Comparison of ENCODE assay signal across 8 cellular contexts in genomic region chr9:134403682-134404301, GRCh38.
DNase-seq lines count a peak whose midpoint lies in the region; ATAC-seq, FAIRE-seq and TF ChIP-seq lines count a peak whose summit lies in the region.

No MANE protein-coding gene starts in this region.

- POLR2A ChIA-PET in HepG2 (lab: Yijun Ruan, JAX) = no interaction called here
- POLR2A ChIA-PET in activated CD8-positive, alpha-beta T cell treated with anti-CD3 and anti-CD28 coated beads for 36 hours (lab: Charles Lee) = interaction anchor here (0.6 to 5.2 kb wide), 4 partner anchors 12 to 239 kb away, joined by 3 to 28 read pairs (median 4); partner anchors contain the start of gene RNU6ATAC

- H2AFZ ChIP-seq in HepG2 (ENCODE audit: low read length) = no peak overlapping the region

- peaks cover 47 to 100% (median 83%) of the 10 kb centered on the region in 4 donors for H3K4me1 ChIP-seq in liver (ENCODE audit: control insufficient read depth in 4 of 4, insufficient read depth in 4 of 4, low read length in 3 of 4)
- H3K4me1 ChIP-seq in HepG2 (ENCODE audit: insufficient read depth, low read length) = no peaks in the 10 kb centered on the region

- H3K36me3 ChIP-seq in liver (ENCODE audit: control insufficient read depth in 4 of 4, insufficient read depth in 3 of 4, low read depth in 1 of 4, low read length in 3 of 4) (peaks cover 0 to 15% (median 2%) of the 10 kb centered on the region in 4 donors), HepG2 (replicated peaks in 1 of 2; ENCODE audit: control insufficient read depth in 1 of 2, insufficient read depth in 2 of 2, low read length in 2 of 2) (peaks cover 8 to 30% of the 10 kb centered on the region in 2 experiments; a peak in 4 of 5 replicates)

- H3K9me3 Mint-ChIP-seq in activated CD8-positive, alpha-beta T cell treated with anti-CD3 and anti-CD28 coated beads for 36 hours = peaks cover 2% of the 10 kb centered on the region
- no peaks in the 10 kb centered on the region for H3K9me3 Mint-ChIP-seq in progenitor cell of endocrine pancreas (ENCODE audit: low read depth)

- H3K4me3 Mint-ChIP-seq in activated CD8-positive, alpha-beta T cell treated with anti-CD3 and anti-CD28 coated beads for 36 hours = peak overlapping the region; percentile 26
- H3K4me3 Mint-ChIP-seq in progenitor cell of endocrine pancreas (ENCODE audit: low read depth) = no peak overlapping the region

- intact Hi-C loops in HepG2 (cut with micrococcal nuclease; ENCODE audit: unreplicated experiment) = no loop called here
- intact Hi-C loops in activated CD8-positive, alpha-beta T cell treated with anti-CD3 and anti-CD28 coated beads for 36 hours (cut with micrococcal nuclease) = no loop called here

- H3K27me3 ChIP-seq in liver (ENCODE audit: control insufficient read depth in 4 of 4, insufficient read depth in 4 of 4, low read length in 3 of 4) (no peaks in the 10 kb centered on the region), HepG2 (ENCODE audit: control insufficient read depth in 1 of 2, insufficient read depth in 2 of 2, low read length in 2 of 2) (no peaks in the 10 kb centered on the region)

- no TSS peak for BruUV-seq in HepG2 (replicated peaks; lab: Mats Ljungman, UMichigan)

- H3K4me3 ChIP-seq in liver (ENCODE audit: low read depth in 1 of 3, low read length in 3 of 3) = no peak overlapping the region
- H3K4me3 ChIP-seq in HepG2 (replicated peaks in 1 of 3; ENCODE audit: insufficient read depth in 1 of 3, low read depth in 2 of 3, low read length in 3 of 3) = no peak overlapping the region

- ATAC-seq in HepG2 (no peak), HG03097 (IDR thresholded peaks at IDR 0.05; ENCODE audit: low FRiP score, unreplicated experiment) (no peak), GM19395 (IDR thresholded peaks at IDR 0.05; ENCODE audit: unreplicated experiment) (no peak)
- ATAC-seq in activated CD8-positive, alpha-beta T cell treated with anti-CD3 and anti-CD28 coated beads for 36 hours = peak; percentile 17

- no peak for TF ChIP-seq CTCF in liver (IDR thresholded peaks at IDR 0.05; ENCODE audit: low read depth, low read length, missing input control)
- TF ChIP-seq CTCF in HepG2 (CRISPR knock-in tag; IDR thresholded peaks at IDR 0.05) = no peak
- TF ChIP-seq CTCF in activated CD8-positive, alpha-beta T cell treated with anti-CD3 and anti-CD28 coated beads for 36 hours (IDR thresholded peaks at IDR 0.05) = no peak
- TF ChIP-seq CTCF in progenitor cell of endocrine pancreas (IDR thresholded peaks at IDR 0.05; ENCODE audit: unreplicated experiment) = no peak

- TF ChIP-seq EP300 in HepG2 (IDR thresholded peaks at IDR 0.05; ENCODE audit: low read depth in 2 of 2, low read length in 2 of 2) (no peak), HepG2 (CRISPR knock-in tag; IDR thresholded peaks at IDR 0.05; ENCODE audit: borderline replicate concordance) (no peak)

- H3K36me3 Mint-ChIP-seq in activated CD8-positive, alpha-beta T cell treated with anti-CD3 and anti-CD28 coated beads for 36 hours (ENCODE audit: low read depth) = peaks cover 7% of the 10 kb centered on the region
- H3K36me3 Mint-ChIP-seq in progenitor cell of endocrine pancreas (ENCODE audit: insufficient read depth) = peaks cover 4% of the 10 kb centered on the region

- peak overlapping the region; percentile 64 for H3K27ac Mint-ChIP-seq in activated CD8-positive, alpha-beta T cell treated with anti-CD3 and anti-CD28 coated beads for 36 hours
- peak overlapping the region; percentile 90 for H3K27ac Mint-ChIP-seq in progenitor cell of endocrine pancreas

- 33% methylated on average over 17 of the region's 17 CpGs for WGBS in liver
- WGBS in HepG2 (ENCODE audit: low lambda C conversion rate) = 100% methylated on average over 1 of the region's 17 CpGs

- TF ChIP-seq RAD21 in liver (IDR thresholded peaks at IDR 0.05) (no peak), HepG2 (CRISPR knock-in tag; IDR thresholded peaks at IDR 0.05) (no peak)

- H3K27ac ChIP-seq in liver (ENCODE audit: low read depth in 1 of 2, low read length in 2 of 2) = peak overlapping the region; percentile 72 to 78
- no peak overlapping the region for H3K27ac ChIP-seq in HepG2 (ENCODE audit: extremely low read length, insufficient read depth, low read length)

- peaks cover 1% of the 10 kb centered on the region for H3K27me3 Mint-ChIP-seq in activated CD8-positive, alpha-beta T cell treated with anti-CD3 and anti-CD28 coated beads for 36 hours
- no peaks in the 10 kb centered on the region for H3K27me3 Mint-ChIP-seq in progenitor cell of endocrine pancreas

- H3K9me3 ChIP-seq in liver (ENCODE audit: control insufficient read depth in 4 of 4, low read length in 3 of 4) (peaks cover 0 to 4% (median 0%) of the 10 kb centered on the region in 4 donors), HepG2 (ENCODE audit: low read length) (peaks cover 7% of the 10 kb centered on the region)

- peaks cover 28% of the 10 kb centered on the region for H4K20me1 ChIP-seq in HepG2 (ENCODE audit: insufficient read depth, low read length)

- no peak overlapping the region for H3K4me2 ChIP-seq in HepG2 (ENCODE audit: low read depth, low read length)

- H3K9ac ChIP-seq in liver (ENCODE audit: low read depth in 1 of 2, low read length in 2 of 2) = no peak overlapping the region
- H3K9ac ChIP-seq in HepG2 (ENCODE audit: insufficient read depth, low read depth, low read length) = no peak overlapping the region

- peaks cover 13% of the 10 kb centered on the region for H3K79me2 ChIP-seq in HepG2 (ENCODE audit: insufficient read depth, low read length)

- no peak for TF ChIP-seq POLR2A in HepG2 (IDR thresholded peaks at IDR 0.05; ENCODE audit: insufficient read depth in 1 of 2, low read depth in 2 of 2, low read length in 2 of 2)

- CTCF ChIA-PET in HepG2 (lab: Yijun Ruan, JAX; ENCODE audit: low intra/inter-chr PET ratio, low total read pairs) = no interaction called here
- CTCF ChIA-PET in activated CD8-positive, alpha-beta T cell treated with anti-CD3 and anti-CD28 coated beads for 36 hours (lab: Charles Lee) = interaction anchor here (0.8 kb wide), 1 partner anchor 30 kb away, joined by 3 read pairs; no protein-coding TSS in a partner anchor

- no peak for FAIRE-seq in HepG2 (lab: Jason Lieb, UNC)

- peaks cover 41% of the 10 kb centered on the region for H3K4me1 Mint-ChIP-seq in activated CD8-positive, alpha-beta T cell treated with anti-CD3 and anti-CD28 coated beads for 36 hours (ENCODE audit: low read depth)
- peaks cover 5% of the 10 kb centered on the region for H3K4me1 Mint-ChIP-seq in progenitor cell of endocrine pancreas (ENCODE audit: low read depth)

- in situ Hi-C loops in HepG2 (cut with HindIII; ENCODE audit: extremely low pct_ligation_motif_present, low pct_unique_long_range_greater_than_20kb) = no loop called here

- DNase-seq in HepG2 (ENCODE audit: low spot score) (no peak), fibroblast of gingiva (ENCODE audit: low read depth) (peak; percentile 83), progenitor cell of endocrine pancreas (ENCODE audit: low spot score, unreplicated experiment) (no peak), NCI-H2029 treated with DMSO at 0.1 percent for 48 hours (lab: John Stamatoyannopoulos, UW) (no peak)
- DNase-seq in activated CD8-positive, alpha-beta T cell treated with anti-CD3 and anti-CD28 coated beads for 36 hours = peak; percentile 66

TF ChIP-seq in liver, 16 proteins besides CTCF, POLR2A, EP300 and RAD21:
- TF ChIP-seq GABPA (IDR thresholded peaks at IDR 0.05 in 1 of 2, conservative IDR thresholded peaks at IDR 0.05 in 1 of 2) (no peak), HNF4A (conservative IDR thresholded peaks at IDR 0.05) (no peak)
TF ChIP-seq in liver: peak in this region for 0.

TF ChIP-seq in HepG2, 621 proteins besides CTCF, POLR2A, EP300 and RAD21 (continues in another document):
- TF ChIP-seq ZNF260 (CRISPR knock-in tag; IDR thresholded peaks at IDR 0.05; ENCODE audit: borderline replicate concordance, low read depth) = no peak
- no peak for TF ChIP-seq KLF11 (CRISPR knock-in tag; IDR thresholded peaks at IDR 0.05)
- TF ChIP-seq ZNF124 (CRISPR knock-in tag; IDR thresholded peaks at IDR 0.05) = no peak
- no peak for TF ChIP-seq IRF9 (CRISPR knock-in tag; IDR thresholded peaks at IDR 0.05; ENCODE audit: borderline replicate concordance)
- no peak for TF ChIP-seq PAWR (CRISPR knock-in tag; IDR thresholded peaks at IDR 0.05; ENCODE audit: borderline replicate concordance)
- TF ChIP-seq ZNF280D (CRISPR knock-in tag; IDR thresholded peaks at IDR 0.05) = no peak
- TF ChIP-seq ZNF792 (CRISPR knock-in tag; IDR thresholded peaks at IDR 0.05) = no peak
- TF ChIP-seq ZNF619 (CRISPR knock-in tag; IDR thresholded peaks at IDR 0.05) = no peak

Comparison
In these comparisons a context has a peak if more than half of its experiments do, and no peak if none do; other contexts are left out.
1. DNase-seq: peak in activated CD8-positive, alpha-beta T cell treated with anti-CD3 and anti-CD28 coated beads for 36 hours (single experiment) and fibroblast of gingiva (single experiment); none in HepG2 (single experiment), progenitor cell of endocrine pancreas (single experiment) and NCI-H2029 treated with DMSO at 0.1 percent for 48 hours (single experiment).